Comparison of ENCODE assay signal across 12 cellular contexts in the genomic region with DNA sequence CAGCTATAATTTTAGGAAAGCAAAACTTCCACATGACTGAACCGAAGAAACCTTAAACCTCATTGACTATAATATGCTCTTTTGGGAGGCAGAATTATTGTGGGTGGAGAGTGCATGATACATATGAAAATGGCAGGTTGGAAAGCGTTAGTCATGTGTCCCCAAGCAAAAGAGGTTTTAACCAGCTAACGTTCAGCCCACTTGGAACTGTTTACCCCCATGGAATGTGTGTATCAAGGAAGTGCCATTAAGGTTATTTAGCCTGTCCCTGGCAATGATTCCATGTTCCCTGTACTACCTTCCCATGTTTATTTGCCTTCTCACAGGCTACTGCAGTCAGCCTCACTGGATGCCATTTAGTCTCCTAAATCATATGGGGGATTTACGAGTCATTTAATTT.
"Had no signal": no experiment of that assay in that cellular context is flagged by ENCODE, and none has a peak within 500 bp of the region (broad histone marks: within the 10 kb centered on the region; RNA-seq: fewer than 3 reads in every experiment).

No MANE protein-coding gene starts in this region.

- DNase-seq: activated CD4-positive, CD25-positive, alpha-beta regulatory T cell treated with anti-CD3 and anti-CD28 coated beads, Interleukin-2, amount 50 U/mL, for 72 hours; activated naive CD4-positive, alpha-beta T cell treated with Interleukin-2 at 50 U/mL for 16 hours; activated T-cell treated with anti-CD3 and anti-CD28 coated beads for 4 hours; head of caudate nucleus; immature natural killer cell; nephron progenitor cell; occipital lobe; spleen had no signal

- FAIRE-seq: astrocyte had no signal

- H3K9me3 ChIP-seq: spleen had no signal

- H3K27me3 ChIP-seq: foreskin keratinocyte, spleen had no signal

- H3K4me3 ChIP-seq: lung, spleen had no signal

- H3K36me3 Mint-ChIP-seq: immature natural killer cell had no signal

- H3K4me1 ChIP-seq: foreskin keratinocyte, spleen had no signal

- H3K4me3 Mint-ChIP-seq: immature natural killer cell, mesothelial cell of epicardium, nephron progenitor cell had no signal

- H3K4me1 Mint-ChIP-seq: immature natural killer cell, mesothelial cell of epicardium, nephron progenitor cell had no signal

- H3K9me3 Mint-ChIP-seq: immature natural killer cell, nephron progenitor cell had no signal

- H3K27ac Mint-ChIP-seq: immature natural killer cell, mesothelial cell of epicardium, nephron progenitor cell had no signal

- H3K27ac ChIP-seq: foreskin keratinocyte, spleen had no signal
